ENCODE assay signal across 20 cellular contexts in genomic region chrX:150236304-150236703, GRCh38.
DNase-seq lines count a peak whose midpoint lies in the region; ATAC-seq, FAIRE-seq and TF ChIP-seq lines count a peak whose summit lies in the region.
"Had no signal": no experiment of that assay in that cellular context is flagged by ENCODE, and none has a peak within 500 bp of the region (broad histone marks: within the 10 kb centered on the region; RNA-seq: fewer than 3 reads in every experiment).

No MANE protein-coding gene starts in this region.

- no peaks in the 10 kb centered on the region for H3K36me3 Mint-ChIP-seq in activated CD8-positive, alpha-beta memory T cell treated with anti-CD3 and anti-CD28 coated beads, Interleukin-2, amount 10 ng/mL, durations not matched to agents 7 days and 5 days
- no peaks in the 10 kb centered on the region for H3K36me3 Mint-ChIP-seq in activated T-helper 2 cell treated with anti-CD3 and anti-CD28 coated beads, Interferon-gamma antibody, Interleukin-2, Interleukin-4, amounts not matched to agents 10 μg/mL and 5 μg/mL and 100 μg/mL, durations not matched to agents 14 hours and 24 hours and 36 hours (ENCODE audit: low read depth)
- H3K36me3 Mint-ChIP-seq: neural progenitor cell had no signal

- no peak for ATAC-seq in activated CD8-positive, alpha-beta memory T cell treated with anti-CD3 and anti-CD28 coated beads, Interleukin-2, amount 10 ng/mL, durations not matched to agents 7 days and 5 days
- ATAC-seq: left lung, mucosa of descending colon had no signal

- CTCF ChIA-PET in activated CD8-positive, alpha-beta memory T cell treated with anti-CD3 and anti-CD28 coated beads, Interleukin-2, amount 10 ng/mL, durations not matched to agents 7 days and 5 days (lab: Charles Lee), result no interaction called here
- CTCF ChIA-PET in A673 (lab: Charles Lee), result no interaction called here

- peak; percentile 30 for DNase-seq in activated CD8-positive, alpha-beta memory T cell treated with anti-CD3 and anti-CD28 coated beads for 24 hours
- no peak for DNase-seq in activated CD8-positive, alpha-beta memory T cell treated with anti-CD3 and anti-CD28 coated beads, Interleukin-2, amount 10 ng/mL, durations not matched to agents 7 days and 5 days
- DNase-seq in amniotic epithelial cell (ENCODE audit: low read depth) (peak; percentile 16), foreskin fibroblast (peak; percentile 46 to 65), urothelium cell line (ENCODE audit: low spot score) (peak; percentile 17), A673 (ENCODE audit: low spot score) (no peak), midbrain (lab: John Stamatoyannopoulos, UW) (no peak)
- no peak for DNase-seq in activated T-helper 2 cell treated with anti-CD3 and anti-CD28 coated beads, Interferon-gamma antibody, Interleukin-2, Interleukin-4, amounts not matched to agents 10 μg/mL and 5 μg/mL and 100 μg/mL, durations not matched to agents 14 hours and 24 hours and 36 hours (ENCODE audit: low spot score)
- DNase-seq: activated CD4-positive, alpha-beta T cell treated with anti-CD3 and anti-CD28 coated beads for 1 hour; Kasumi-1; left lung; mucosa of descending colon; NCI-H2107; NCI-H524 treated with DMSO at 0.1 percent for 48 hours; stimulated activated CD4-positive, alpha-beta T cell treated with anti-CD3 and anti-CD28 coated beads, Interleukin-4, amount 100 ng/mL, for 4 hours; stomach; trophoblast cell had no signal

- H3K4me3 Mint-ChIP-seq in activated CD8-positive, alpha-beta memory T cell treated with anti-CD3 and anti-CD28 coated beads, Interleukin-2, amount 10 ng/mL, durations not matched to agents 7 days and 5 days, result no peak overlapping the region
- H3K4me3 Mint-ChIP-seq in activated T-helper 2 cell treated with anti-CD3 and anti-CD28 coated beads, Interferon-gamma antibody, Interleukin-2, Interleukin-4, amounts not matched to agents 10 μg/mL and 5 μg/mL and 100 μg/mL, durations not matched to agents 14 hours and 24 hours and 36 hours (ENCODE audit: low read depth), result no peak overlapping the region
- H3K4me3 Mint-ChIP-seq: neural progenitor cell had no signal

- intact Hi-C loops in activated T-helper 2 cell treated with anti-CD3 and anti-CD28 coated beads, Interferon-gamma antibody, Interleukin-2, Interleukin-4, amounts not matched to agents 10 μg/mL and 5 μg/mL and 100 μg/mL, durations not matched to agents 14 hours and 24 hours and 36 hours (cut with micrococcal nuclease), result no loop called here
- intact Hi-C loops in A673 (cut with micrococcal nuclease; ENCODE audit: unreplicated experiment), result no loop called here

- H3K4me1 ChIP-seq in A673 (ENCODE audit: insufficient read depth, low read length, poor library complexity, severe bottlenecking), result no peaks in the 10 kb centered on the region
- H3K4me1 ChIP-seq: HAP-1, left lung, neural progenitor cell, stomach had no signal

- no peaks in the 10 kb centered on the region for H3K36me3 ChIP-seq in A673 (ENCODE audit: insufficient read depth, low read length, poor library complexity, severe bottlenecking)
- H3K36me3 ChIP-seq: HAP-1, left lung, neural progenitor cell, stomach had no signal

- no peak for TF ChIP-seq CTCF in foreskin fibroblast (IDR thresholded peaks at IDR 0.05; ENCODE audit: low read depth, low read length)
- no peak for TF ChIP-seq CTCF in A673 (conservative IDR thresholded peaks at IDR 0.05; ENCODE audit: low read depth, low read length)

- H3K27me3 Mint-ChIP-seq in activated CD8-positive, alpha-beta memory T cell treated with anti-CD3 and anti-CD28 coated beads, Interleukin-2, amount 10 ng/mL, durations not matched to agents 7 days and 5 days, result no peaks in the 10 kb centered on the region
- peaks cover 5% of the 10 kb centered on the region for H3K27me3 Mint-ChIP-seq in activated T-helper 2 cell treated with anti-CD3 and anti-CD28 coated beads, Interferon-gamma antibody, Interleukin-2, Interleukin-4, amounts not matched to agents 10 μg/mL and 5 μg/mL and 100 μg/mL, durations not matched to agents 14 hours and 24 hours and 36 hours (ENCODE audit: low read depth)

- no peak overlapping the region for H3K27ac Mint-ChIP-seq in activated CD8-positive, alpha-beta memory T cell treated with anti-CD3 and anti-CD28 coated beads, Interleukin-2, amount 10 ng/mL, durations not matched to agents 7 days and 5 days
- H3K27ac Mint-ChIP-seq in activated T-helper 2 cell treated with anti-CD3 and anti-CD28 coated beads, Interferon-gamma antibody, Interleukin-2, Interleukin-4, amounts not matched to agents 10 μg/mL and 5 μg/mL and 100 μg/mL, durations not matched to agents 14 hours and 24 hours and 36 hours, result no peak overlapping the region
- H3K27ac Mint-ChIP-seq: neural progenitor cell had no signal

- no peak overlapping the region for H3K27ac ChIP-seq in A673 (ENCODE audit: low read depth, low read length, poor library complexity, severe bottlenecking)
- H3K27ac ChIP-seq: 22Rv1, left lung, neural progenitor cell, stomach had no signal

- H3K4me3 ChIP-seq in foreskin fibroblast (ENCODE audit: low read depth in 1 of 2, low read length in 2 of 2), result no peak overlapping the region
- H3K4me3 ChIP-seq in A673 (ENCODE audit: low read depth, low read length, poor library complexity, severe bottlenecking), result no peak overlapping the region
- H3K4me3 ChIP-seq: HAP-1, left lung, mucosa of descending colon, neural progenitor cell, stomach had no signal

- no TSS peak for BruUV-seq in A673 (replicated peaks; lab: Mats Ljungman, UMichigan)

- no peak for FAIRE-seq in urothelium cell line (lab: Jason Lieb, UNC)

- H3K9me3 ChIP-seq in A673 (ENCODE audit: low read depth, low read length, poor library complexity, severe bottlenecking), result no peaks in the 10 kb centered on the region
- H3K9me3 ChIP-seq: HAP-1, left lung, mucosa of descending colon, stomach had no signal

- H3K27me3 ChIP-seq in A673 (replicated peaks; ENCODE audit: insufficient read depth, low read depth, low read length, poor library complexity), result no peaks in the 10 kb centered on the region
- H3K27me3 ChIP-seq: left lung, neural progenitor cell, stomach had no signal

- H3K9me3 Mint-ChIP-seq in activated CD8-positive, alpha-beta memory T cell treated with anti-CD3 and anti-CD28 coated beads, Interleukin-2, amount 10 ng/mL, durations not matched to agents 7 days and 5 days (ENCODE audit: low read depth), result no peaks in the 10 kb centered on the region
- no peaks in the 10 kb centered on the region for H3K9me3 Mint-ChIP-seq in activated T-helper 2 cell treated with anti-CD3 and anti-CD28 coated beads, Interferon-gamma antibody, Interleukin-2, Interleukin-4, amounts not matched to agents 10 μg/mL and 5 μg/mL and 100 μg/mL, durations not matched to agents 14 hours and 24 hours and 36 hours

- POLR2A ChIA-PET in A673 (lab: Charles Lee; ENCODE audit: low non-redundant PET), result no interaction called here

- no peaks in the 10 kb centered on the region for H3K4me1 Mint-ChIP-seq in activated CD8-positive, alpha-beta memory T cell treated with anti-CD3 and anti-CD28 coated beads, Interleukin-2, amount 10 ng/mL, durations not matched to agents 7 days and 5 days
- H3K4me1 Mint-ChIP-seq in activated T-helper 2 cell treated with anti-CD3 and anti-CD28 coated beads, Interferon-gamma antibody, Interleukin-2, Interleukin-4, amounts not matched to agents 10 μg/mL and 5 μg/mL and 100 μg/mL, durations not matched to agents 14 hours and 24 hours and 36 hours (ENCODE audit: low read depth), result peaks cover 4% of the 10 kb centered on the region
- H3K4me1 Mint-ChIP-seq: neural progenitor cell had no signal

Comparison
In these comparisons a context has a peak if more than half of its experiments do, and no peak if none do; other contexts are left out.
1. DNase-seq: peak in activated CD8-positive, alpha-beta memory T cell treated with anti-CD3 and anti-CD28 coated beads for 24 hours (single experiment), amniotic epithelial cell (single experiment), foreskin fibroblast (2 of 2) and urothelium cell line (single experiment); none in activated CD8-positive, alpha-beta memory T cell treated with anti-CD3 and anti-CD28 coated beads, Interleukin-2, amount 10 ng/mL, durations not matched to agents 7 days and 5 days (single experiment), activated T-helper 2 cell treated with anti-CD3 and anti-CD28 coated beads, Interferon-gamma antibody, Interleukin-2, Interleukin-4, amounts not matched to agents 10 μg/mL and 5 μg/mL and 100 μg/mL, durations not matched to agents 14 hours and 24 hours and 36 hours (single experiment), A673 (single experiment) and midbrain (single experiment).